In the genomic region with DNA sequence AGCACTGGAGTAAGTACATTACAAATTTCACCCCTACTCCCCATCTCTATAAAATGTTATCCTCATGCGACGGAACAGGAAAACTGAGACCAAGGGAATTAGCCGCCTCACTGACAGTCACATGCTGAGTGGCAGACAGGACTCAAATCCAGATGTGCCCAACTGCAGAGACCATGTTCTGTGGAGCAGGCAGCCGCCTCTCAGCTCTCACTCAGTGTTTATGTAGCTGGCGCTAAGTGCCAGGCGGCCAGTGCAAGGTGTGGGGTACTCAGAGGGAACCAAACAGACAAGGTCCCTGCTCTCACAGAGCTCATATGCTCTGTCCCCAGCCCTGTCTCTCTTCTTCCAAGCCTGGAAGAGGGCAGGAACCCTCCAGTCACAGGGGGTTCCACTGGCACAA, we compare ENCODE assay signal across 17 cellular contexts. TPM values are rescaled to one million over a fixed set of nuclear protein-coding genes. Genes with fewer than 3 reads are reported as not detected.
DNase-seq lines count a peak whose midpoint lies in the region; ATAC-seq and TF ChIP-seq lines count a peak whose summit lies in the region.
"Had no signal": no experiment of that assay in that cellular context is flagged by ENCODE, and none has a peak within 500 bp of the region (broad histone marks: within the 10 kb centered on the region; RNA-seq: fewer than 3 reads in every experiment).

No MANE protein-coding gene starts in this region.

- DNase-seq in activated CD4-positive, alpha-beta T cell treated with anti-CD3 and anti-CD28 coated beads, Interleukin-2, amount 10 ng/mL, durations not matched to agents 7 days and 5 days = no peak
- DNase-seq in activated CD4-positive, alpha-beta T cell treated with anti-CD3 and anti-CD28 coated beads, Interleukin-2, amount 50 U/mL, for 4 hours = no peak
- DNase-seq in SK-N-SH (peak; percentile 75), AML-193 (lab: John Stamatoyannopoulos, UW) (no peak), NCI-H82 (lab: John Stamatoyannopoulos, UW) (no peak), AG08396 (ENCODE audit: low spot score) (no peak)
- no peak for DNase-seq in stimulated activated naive B cell treated with anti-CD40 and anti-IgM and Interleukin-4, amounts not matched to agents 10 μg/mL and 1 μg/mL and 100 μg/mL, for 72 hours
- DNase-seq: amniotic stem cell, hippocampal formation, KG1, left ventricle myocardium superior, NCI-H146, NCI-H526 treated with DMSO at 0.1 percent for 48 hours, RPMI8226, spleen had no signal

- peak; percentile 7; the same call in 1 of the 2 replicates for TF ChIP-seq RAD21 in SK-N-SH (IDR thresholded peaks at IDR 0.05; ENCODE audit: low read length)

- H3K4me2 ChIP-seq in SK-N-SH = no peak overlapping the region

- no peak overlapping the region for H2AFZ ChIP-seq in SK-N-SH (ENCODE audit: low read depth)

- H3K4me1 ChIP-seq in SK-N-SH (ENCODE audit: control insufficient read depth in 1 of 2, insufficient read depth in 2 of 2, low read depth in 1 of 2, low read length in 1 of 2) = peaks cover 21 to 74% of the 10 kb centered on the region in 2 experiments
- peaks cover 50% of the 10 kb centered on the region for H3K4me1 ChIP-seq in iPS-20b (ENCODE audit: insufficient read depth, low read length)

- H3K4me3 ChIP-seq in SK-N-SH (ENCODE audit: low read depth in 2 of 2, low read length in 1 of 2) = no peak overlapping the region
- H3K4me3 ChIP-seq in iPS-20b (ENCODE audit: low read length) = peak overlapping the region; percentile 96; the same call in 1 of the 2 replicates
- H3K4me3 ChIP-seq: tibial nerve had no signal

- peak overlapping the region; percentile 62 for H3K27ac Mint-ChIP-seq in activated CD4-positive, alpha-beta T cell treated with anti-CD3 and anti-CD28 coated beads, Interleukin-2, amount 10 ng/mL, durations not matched to agents 7 days and 5 days
- peak overlapping the region; percentile 25 for H3K27ac Mint-ChIP-seq in stimulated activated naive B cell treated with anti-CD40 and anti-IgM and Interleukin-4, amounts not matched to agents 10 μg/mL and 1 μg/mL and 100 μg/mL, for 72 hours

- WGBS in SK-N-SH (ENCODE audit: low lambda C conversion rate) = 84% methylated on average over 4 of the region's 6 CpGs

- peaks cover 88% of the 10 kb centered on the region for H3K4me1 Mint-ChIP-seq in activated CD4-positive, alpha-beta T cell treated with anti-CD3 and anti-CD28 coated beads, Interleukin-2, amount 10 ng/mL, durations not matched to agents 7 days and 5 days
- H3K4me1 Mint-ChIP-seq in stimulated activated naive B cell treated with anti-CD40 and anti-IgM and Interleukin-4, amounts not matched to agents 10 μg/mL and 1 μg/mL and 100 μg/mL, for 72 hours = peaks cover 64 to 90% of the 10 kb centered on the region in 2 donors

- H3K9me3 ChIP-seq in SK-N-SH = no peaks in the 10 kb centered on the region
- H3K9me3 ChIP-seq in iPS-20b (ENCODE audit: insufficient read depth, low read depth, low read length) = no peaks in the 10 kb centered on the region
- H3K9me3 ChIP-seq: spleen, tibial nerve had no signal

- H3K9ac ChIP-seq in SK-N-SH (no peak overlapping the region), iPS-20b (ENCODE audit: low read depth, low read length) (no peak overlapping the region)

- TF ChIP-seq CTCF in SK-N-SH (IDR thresholded peaks at IDR 0.05) = no peak

- no peaks in the 10 kb centered on the region for H3K9me2 ChIP-seq in SK-N-SH

- H3F3A ChIP-seq in SK-N-SH (replicated peaks; ENCODE audit: insufficient read depth) = no peaks in the 10 kb centered on the region

- no peaks in the 10 kb centered on the region for H3K9me3 Mint-ChIP-seq in activated CD4-positive, alpha-beta T cell treated with anti-CD3 and anti-CD28 coated beads, Interleukin-2, amount 10 ng/mL, durations not matched to agents 7 days and 5 days
- H3K9me3 Mint-ChIP-seq in stimulated activated naive B cell treated with anti-CD40 and anti-IgM and Interleukin-4, amounts not matched to agents 10 μg/mL and 1 μg/mL and 100 μg/mL, for 72 hours = no peaks in the 10 kb centered on the region

- H3K79me2 ChIP-seq in SK-N-SH (ENCODE audit: insufficient read depth) = peaks cover 100% of the 10 kb centered on the region

- CTCF ChIA-PET in activated CD4-positive, alpha-beta T cell treated with anti-CD3 and anti-CD28 coated beads, Interleukin-2, amount 10 ng/mL, durations not matched to agents 7 days and 5 days (lab: Charles Lee) = interaction anchor here (0.6 to 4.0 kb wide), 3 partner anchors 10 to 71 kb away, joined by 3 to 14 read pairs (median 3); no protein-coding TSS in a partner anchor
- CTCF ChIA-PET in SK-N-SH (lab: Yijun Ruan, JAX) = interaction anchor here (0.9 to 4.2 kb wide), 9 partner anchors 10 to 173 kb away, joined by 3 to 16 read pairs (median 8); no protein-coding TSS in a partner anchor

- no peak for ATAC-seq in stimulated activated naive B cell treated with anti-CD40 and anti-IgM and Interleukin-4, amounts not matched to agents 10 μg/mL and 1 μg/mL and 100 μg/mL, for 72 hours (replicated peaks)
- ATAC-seq: left ventricle myocardium superior had no signal

- no peaks in the 10 kb centered on the region for H3K27me3 Mint-ChIP-seq in activated CD4-positive, alpha-beta T cell treated with anti-CD3 and anti-CD28 coated beads, Interleukin-2, amount 10 ng/mL, durations not matched to agents 7 days and 5 days
- no peaks in the 10 kb centered on the region for H3K27me3 Mint-ChIP-seq in stimulated activated naive B cell treated with anti-CD40 and anti-IgM and Interleukin-4, amounts not matched to agents 10 μg/mL and 1 μg/mL and 100 μg/mL, for 72 hours

- H4K20me1 ChIP-seq in SK-N-SH (ENCODE audit: insufficient read depth) = peaks cover 96% of the 10 kb centered on the region

- TF ChIP-seq EP300 in SK-N-SH (IDR thresholded peaks at IDR 0.05; ENCODE audit: borderline replicate concordance in 1 of 2, low read depth in 1 of 2, low read length in 1 of 2) = no peak

- H3K27ac ChIP-seq in SK-N-SH (ENCODE audit: low read depth in 2 of 2, low read length in 1 of 2) (peak overlapping the region in 1 of 2 experiments; percentile 91; a peak in 2 of 4 replicates), iPS-20b (ENCODE audit: low read length) (no peak overlapping the region)
- H3K27ac ChIP-seq: tibial nerve had no signal

- no peak overlapping the region for H3K4me3 Mint-ChIP-seq in activated CD4-positive, alpha-beta T cell treated with anti-CD3 and anti-CD28 coated beads, Interleukin-2, amount 10 ng/mL, durations not matched to agents 7 days and 5 days
- H3K4me3 Mint-ChIP-seq in stimulated activated naive B cell treated with anti-CD40 and anti-IgM and Interleukin-4, amounts not matched to agents 10 μg/mL and 1 μg/mL and 100 μg/mL, for 72 hours = no peak overlapping the region

- POLR2A ChIA-PET in activated CD4-positive, alpha-beta T cell treated with anti-CD3 and anti-CD28 coated beads, Interleukin-2, amount 10 ng/mL, durations not matched to agents 7 days and 5 days (lab: Charles Lee) = no interaction called here
- POLR2A ChIA-PET in SK-N-SH (lab: Yijun Ruan, JAX) = interaction anchor here (1.8 to 2.0 kb wide), 2 partner anchors 9 to 32 kb away, joined by 5 to 9 read pairs; no protein-coding TSS in a partner anchor

- no peaks in the 10 kb centered on the region for H3K27me3 ChIP-seq in SK-N-SH (ENCODE audit: insufficient read depth)
- no peaks in the 10 kb centered on the region for H3K27me3 ChIP-seq in iPS-20b (ENCODE audit: insufficient read depth, low read length)
- H3K27me3 ChIP-seq: spleen, tibial nerve had no signal

- H3K36me3 ChIP-seq in SK-N-SH (replicated peaks in 1 of 2; ENCODE audit: control insufficient read depth in 1 of 2, insufficient read depth in 2 of 2, low read length in 1 of 2) (peaks cover 0 to 39% of the 10 kb centered on the region in 2 experiments), iPS-20b (ENCODE audit: insufficient read depth, low read depth, low read length) (peaks cover 52% of the 10 kb centered on the region)

- H3K36me3 Mint-ChIP-seq in activated CD4-positive, alpha-beta T cell treated with anti-CD3 and anti-CD28 coated beads, Interleukin-2, amount 10 ng/mL, durations not matched to agents 7 days and 5 days (ENCODE audit: low read depth) = peaks cover 51% of the 10 kb centered on the region
- H3K36me3 Mint-ChIP-seq in stimulated activated naive B cell treated with anti-CD40 and anti-IgM and Interleukin-4, amounts not matched to agents 10 μg/mL and 1 μg/mL and 100 μg/mL, for 72 hours = peaks cover 19 to 38% of the 10 kb centered on the region in 2 donors

TF ChIP-seq in SK-N-SH, 30 proteins besides CTCF, POLR2A, EP300 and RAD21:
- TF ChIP-seq MXI1 (IDR thresholded peaks at IDR 0.05; ENCODE audit: low read depth, low read length) (peak; percentile 97), SMC3 (IDR thresholded peaks at IDR 0.05; ENCODE audit: low read depth, low read length) (peak; percentile 14; the same call in 1 of the 2 replicates), SIN3A (IDR thresholded peaks at IDR 0.05; ENCODE audit: borderline replicate concordance, low read depth, low read length) (no peak), GATA2 (CRISPR knock-in tag; IDR thresholded peaks at IDR 0.05) (peak; percentile 23; the same call in 1 of the 2 replicates)

RNA-seq across cellular contexts. Expression of gene CAPZB, which starts 5.1 kb away (rescaled TPM):
- total RNA-seq in activated CD4-positive, alpha-beta T cell treated with anti-CD3 and anti-CD28 coated beads, Interleukin-2, amount 10 ng/mL, durations not matched to agents 7 days and 5 days = 100 to 1,000 TPM; 529 to 567 TPM
- 116 and 122 TPM in 2 replicates for polyA plus RNA-seq in SK-N-SH (2012; rRNA removed)
- 137 and 163 TPM in 2 replicates for polyA plus RNA-seq in SK-N-SH (2012; cell fraction: cytosol; rRNA removed)
- polyA plus RNA-seq in SK-N-SH (2012; cell fraction: nucleus; rRNA removed) = 55.0 and 73.6 TPM in 2 replicates
